Comparison of ENCODE assay signal across 12 cellular contexts in genomic region chr2:30237346-30238142, GRCh38. TPM values are rescaled to one million over a fixed set of nuclear protein-coding genes. Genes with fewer than 3 reads are reported as not detected.
DNase-seq lines count a peak whose midpoint lies in the region; ATAC-seq, FAIRE-seq and TF ChIP-seq lines count a peak whose summit lies in the region.
"Had no signal": no experiment of that assay in that cellular context is flagged by ENCODE, and none has a peak within 500 bp of the region (broad histone marks: within the 10 kb centered on the region; RNA-seq: fewer than 3 reads in every experiment).

No MANE protein-coding gene starts in this region.

- H3K79me2 ChIP-seq in H9 (ENCODE audit: insufficient read depth, low read length), result no peaks in the 10 kb centered on the region

- H3K27ac Mint-ChIP-seq in H9 (no peak overlapping the region), glutamatergic neuron (ENCODE audit: unreplicated experiment) (no peak overlapping the region)
- H3K27ac Mint-ChIP-seq in stimulated activated memory B cell treated with anti-CD40 and anti-IgM and Interleukin-4, amounts not matched to agents 10 μg/mL and 1 μg/mL and 100 μg/mL, for 72 hours, result peak overlapping the region; percentile 75
- H3K27ac Mint-ChIP-seq: WTC11 had no signal

- H3K9me3 ChIP-seq in H9 (ENCODE audit: control insufficient read depth, low read depth, low read length), result no peaks in the 10 kb centered on the region
- H3K9me3 ChIP-seq: neutrophil had no signal

- no CpG with 5 or more reads among the region's 10 CpGs for WGBS in H9 (ENCODE audit: extremely low coverage, insufficient read length, low lambda C conversion rate)

- H3K36me3 Mint-ChIP-seq in H9 (ENCODE audit: insufficient read depth in 1 of 3, low read depth in 3 of 3), result peaks cover 9 to 65% (median 12%) of the 10 kb centered on the region in 3 experiments; a peak in 6 of 7 replicates
- H3K36me3 Mint-ChIP-seq in activated T-cell treated with anti-CD3 and anti-CD28 coated beads, Interleukin-2, amount 50 U/mL, for 4 hours (ENCODE audit: insufficient read depth), result peaks cover 52% of the 10 kb centered on the region
- H3K36me3 Mint-ChIP-seq in glutamatergic neuron (ENCODE audit: unreplicated experiment), result peaks cover 7% of the 10 kb centered on the region
- H3K36me3 Mint-ChIP-seq in stimulated activated memory B cell treated with anti-CD40 and anti-IgM and Interleukin-4, amounts not matched to agents 10 μg/mL and 1 μg/mL and 100 μg/mL, for 72 hours, result peaks cover 47% of the 10 kb centered on the region

- H2AFZ ChIP-seq in H9 (ENCODE audit: low read length), result no peak overlapping the region

- H4K91ac ChIP-seq in H9 (ENCODE audit: insufficient read length, low read depth, low read length), result no peak overlapping the region

- peaks cover 3% of the 10 kb centered on the region; the same call in 1 of the 2 replicates for H3K4me1 ChIP-seq in H9 (ENCODE audit: insufficient read depth, low read length)

- H3K4ac ChIP-seq in H9 (ENCODE audit: low read depth, low read length), result no peak overlapping the region

- no peak for TF ChIP-seq CTCF in H9 (conservative IDR thresholded peaks at IDR 0.05)
- peak; percentile 8 for TF ChIP-seq CTCF in glutamatergic neuron (IDR thresholded peaks at IDR 0.05; ENCODE audit: partially characterized antibody, unreplicated experiment)

- H2BK12ac ChIP-seq in H9 (ENCODE audit: insufficient read length, low read depth, low read length), result no peak overlapping the region

- no peak overlapping the region for H3K56ac ChIP-seq in H9 (ENCODE audit: insufficient read length, low read depth, low read length)

- peak; percentile 17 for DNase-seq in H9
- peak; percentile 43 for DNase-seq in activated T-cell treated with anti-CD3 and anti-CD28 coated beads, Interleukin-2, amount 50 U/mL, for 4 hours
- DNase-seq in glutamatergic neuron, result no peak
- no peak for DNase-seq in amniotic stem cell (lab: John Stamatoyannopoulos, UW)
- DNase-seq in DMS153 (lab: John Stamatoyannopoulos, UW), result no peak
- no peak for DNase-seq in GM12892 (ENCODE audit: insufficient read length)
- no peak for DNase-seq in OCI-M2 (lab: John Stamatoyannopoulos, UW; ENCODE audit: unreplicated experiment)
- DNase-seq: cortex of kidney, hypothalamus had no signal

- H3K4me1 Mint-ChIP-seq in H9 (peaks cover 25 to 36% of the 10 kb centered on the region in 2 experiments), glutamatergic neuron (ENCODE audit: low read depth, unreplicated experiment) (peaks cover 32% of the 10 kb centered on the region)
- peaks cover 89% of the 10 kb centered on the region for H3K4me1 Mint-ChIP-seq in activated T-cell treated with anti-CD3 and anti-CD28 coated beads, Interleukin-2, amount 50 U/mL, for 4 hours (ENCODE audit: low read depth)
- peaks cover 75% of the 10 kb centered on the region for H3K4me1 Mint-ChIP-seq in stimulated activated memory B cell treated with anti-CD40 and anti-IgM and Interleukin-4, amounts not matched to agents 10 μg/mL and 1 μg/mL and 100 μg/mL, for 72 hours

- no peak overlapping the region for H2BK15ac ChIP-seq in H9 (ENCODE audit: low read depth, low read length)

- H3K4me3 Mint-ChIP-seq in H9 (no peak overlapping the region), glutamatergic neuron (ENCODE audit: unreplicated experiment) (no peak overlapping the region)
- H3K4me3 Mint-ChIP-seq in activated T-cell treated with anti-CD3 and anti-CD28 coated beads, Interleukin-2, amount 50 U/mL, for 4 hours, result peak overlapping the region; percentile 86
- no peak overlapping the region for H3K4me3 Mint-ChIP-seq in stimulated activated memory B cell treated with anti-CD40 and anti-IgM and Interleukin-4, amounts not matched to agents 10 μg/mL and 1 μg/mL and 100 μg/mL, for 72 hours
- H3K4me3 Mint-ChIP-seq: WTC11 had no signal

- H4K8ac ChIP-seq in H9 (replicated peaks; ENCODE audit: insufficient read length, low read depth, low read length), result no peak overlapping the region

- no peak overlapping the region for H2BK120ac ChIP-seq in H9 (ENCODE audit: low read depth, low read length, poor library complexity, severe bottlenecking)

- H3K4me2 ChIP-seq in H9 (ENCODE audit: insufficient read depth, insufficient read length, low read length), result no peak overlapping the region

- H3K18ac ChIP-seq in H9 (ENCODE audit: insufficient read length, low read depth, low read length), result no peak overlapping the region

- H3K9me3 Mint-ChIP-seq in H9 (no peaks in the 10 kb centered on the region), glutamatergic neuron (ENCODE audit: unreplicated experiment) (peaks cover 12% of the 10 kb centered on the region)
- H3K9me3 Mint-ChIP-seq in activated T-cell treated with anti-CD3 and anti-CD28 coated beads, Interleukin-2, amount 50 U/mL, for 4 hours, result no peaks in the 10 kb centered on the region
- H3K9me3 Mint-ChIP-seq in stimulated activated memory B cell treated with anti-CD40 and anti-IgM and Interleukin-4, amounts not matched to agents 10 μg/mL and 1 μg/mL and 100 μg/mL, for 72 hours, result peaks cover 3% of the 10 kb centered on the region
- H3K9me3 Mint-ChIP-seq: WTC11 had no signal

- no peak overlapping the region for H4K5ac ChIP-seq in H9 (ENCODE audit: insufficient read length, low read depth, low read length)

- no peaks in the 10 kb centered on the region for H4K20me1 ChIP-seq in H9 (ENCODE audit: control insufficient read depth, insufficient read depth, insufficient read length)

- ATAC-seq in activated T-cell treated with anti-CD3 and anti-CD28 coated beads, Interleukin-2, amount 50 U/mL, for 4 hours, result peak; percentile 13 to 20
- ATAC-seq in stimulated activated memory B cell treated with anti-CD40 and anti-IgM and Interleukin-4, amounts not matched to agents 10 μg/mL and 1 μg/mL and 100 μg/mL, for 72 hours, result no peak
- ATAC-seq: WTC11 had no signal

- no peak overlapping the region for H3K23ac ChIP-seq in H9 (ENCODE audit: insufficient read length, low read depth, low read length)

- no peak overlapping the region for H3K14ac ChIP-seq in H9 (ENCODE audit: insufficient read depth, low read length)

- H3T11ph ChIP-seq in H9 (ENCODE audit: low read length), result no peak overlapping the region

- no peak overlapping the region for H2BK5ac ChIP-seq in H9 (ENCODE audit: insufficient read length, low read length)

- no peak for FAIRE-seq in GM12892 (lab: Jason Lieb, UNC)

- H3K79me1 ChIP-seq in H9 (ENCODE audit: insufficient read depth, low read depth, low read length, poor library complexity, severe bottlenecking), result no peaks in the 10 kb centered on the region

- H2BK20ac ChIP-seq in H9 (ENCODE audit: low read depth, low read length, poor library complexity, severe bottlenecking), result no peak overlapping the region

- no peaks in the 10 kb centered on the region; the same call in 1 of the 2 replicates for H3K27me3 ChIP-seq in H9 (ENCODE audit: insufficient read depth, low read length)

- H3K27ac ChIP-seq in H9 (ENCODE audit: insufficient read length, low read depth, low read length), result no peak overlapping the region
- H3K27ac ChIP-seq: neutrophil had no signal

- H3K27me3 Mint-ChIP-seq in H9 (ENCODE audit: low read depth) (peaks cover 4% of the 10 kb centered on the region; the same call in 1 of the 2 replicates), glutamatergic neuron (ENCODE audit: unreplicated experiment) (peaks cover 9% of the 10 kb centered on the region)
- no peaks in the 10 kb centered on the region for H3K27me3 Mint-ChIP-seq in activated T-cell treated with anti-CD3 and anti-CD28 coated beads, Interleukin-2, amount 50 U/mL, for 4 hours (ENCODE audit: low read depth)
- no peaks in the 10 kb centered on the region for H3K27me3 Mint-ChIP-seq in stimulated activated memory B cell treated with anti-CD40 and anti-IgM and Interleukin-4, amounts not matched to agents 10 μg/mL and 1 μg/mL and 100 μg/mL, for 72 hours

- H3K9ac ChIP-seq in H9 (ENCODE audit: extremely low read depth, insufficient read length, low read length), result no peak overlapping the region

- TF ChIP-seq POLR2A in GM12892 (IDR thresholded peaks at IDR 0.05; ENCODE audit: low read depth, low read length), result no peak

- peaks cover 4% of the 10 kb centered on the region for H3K23me2 ChIP-seq in H9 (ENCODE audit: insufficient read length, low read depth, low read length, poor library complexity, severe bottlenecking)

- H2AK5ac ChIP-seq in H9 (ENCODE audit: insufficient read length, low read length), result no peak overlapping the region

RNA-seq across cellular contexts. Expression of gene LBH, which starts 6.2 kb away (rescaled TPM):
- 51.6 and 53.0 TPM in 2 replicates for total RNA-seq in H9 (2021)
- total RNA-seq in activated T-cell treated with anti-CD3 and anti-CD28 coated beads, Interleukin-2, amount 50 U/mL, for 4 hours, result 100 to 1,000 TPM; 102 to 143 (median 119) TPM
- 112 TPM for total RNA-seq in glutamatergic neuron (ENCODE audit: unreplicated experiment)
- polyA plus RNA-seq in GM12892 (2012; ENCODE audit: missing spikeins), result 18.2 TPM

Comparison
In these comparisons a context has a peak if more than half of its experiments do, and no peak if none do; other contexts are left out.
1. DNase-seq: peak in H9 (single experiment) and activated T-cell treated with anti-CD3 and anti-CD28 coated beads, Interleukin-2, amount 50 U/mL, for 4 hours (single experiment); none in glutamatergic neuron (single experiment), amniotic stem cell (single experiment), DMS153 (single experiment), GM12892 (single experiment) and OCI-M2 (single experiment).